ENCODE assay signal across 1 cellular context in genomic region chr17:75289122-75289831, GRCh38.
TF ChIP-seq lines count a peak whose summit lies in the region.

Gene SLC25A19, minus strand, starts transcription at chr17:75289433. Its CDS starts 2,669 bp downstream, at chr17:75286764.

TF ChIP-seq in K562, 482 proteins besides CTCF, POLR2A, EP300 and RAD21 (continued from another document and continues in another):
- TF ChIP-seq MGA (IDR thresholded peaks at IDR 0.05) (peak; percentile 45), ZNF165 (CRISPR knock-in tag; IDR thresholded peaks at IDR 0.05; ENCODE audit: borderline replicate concordance) (no peak), ARID3A (IDR thresholded peaks at IDR 0.05; ENCODE audit: borderline replicate concordance, low read depth, low read length) (peak; percentile 15; the same call in 1 of the 2 replicates), NKRF (IDR thresholded peaks at IDR 0.05; ENCODE audit: borderline replicate concordance) (peak; percentile 96), HES1 (IDR thresholded peaks at IDR 0.05; ENCODE audit: low read depth) (no peak), IRF2 (CRISPR knock-in tag; IDR thresholded peaks at IDR 0.05) (no peak), THAP12 (CRISPR knock-in tag; IDR thresholded peaks at IDR 0.05) (no peak), C11orf30 (IDR thresholded peaks at IDR 0.05; ENCODE audit: low read depth) (no peak), CXXC5 (CRISPR knock-in tag; IDR thresholded peaks at IDR 0.05) (peak; percentile 91), KDM2B (CRISPR knock-in tag; IDR thresholded peaks at IDR 0.05) (no peak), E2F4 (CRISPR knock-in tag; IDR thresholded peaks at IDR 0.05; ENCODE audit: low read depth) (no peak), OTX1 (CRISPR knock-in tag; IDR thresholded peaks at IDR 0.05) (no peak), HIVEP1 (CRISPR knock-in tag; IDR thresholded peaks at IDR 0.05) (no peak), ZNF133 (CRISPR knock-in tag; IDR thresholded peaks at IDR 0.05) (no peak), CBX1 (IDR thresholded peaks at IDR 0.05; ENCODE audit: low read depth) (no peak), CSDE1 (IDR thresholded peaks at IDR 0.05) (no peak), ARID1B (IDR thresholded peaks at IDR 0.05) (no peak), HDAC8 (tag; IDR thresholded peaks at IDR 0.05) (peak; percentile 40; the same call in 1 of the 2 replicates), ZNF431 (CRISPR knock-in tag; IDR thresholded peaks at IDR 0.05) (peak; percentile 75; the same call in 1 of the 2 replicates), ZNF280A (IDR thresholded peaks at IDR 0.05; ENCODE audit: low read depth, partially characterized antibody) (no peak), ZNF778 (CRISPR knock-in tag; IDR thresholded peaks at IDR 0.05) (no peak), MED1 (CRISPR knock-in tag; IDR thresholded peaks at IDR 0.05; ENCODE audit: borderline replicate concordance) (no peak), TCF15 (CRISPR knock-in tag; IDR thresholded peaks at IDR 0.05) (no peak), E4F1 (CRISPR knock-in tag; IDR thresholded peaks at IDR 0.05; ENCODE audit: borderline replicate concordance) (no peak), TGIF2 (CRISPR knock-in tag; IDR thresholded peaks at IDR 0.05) (no peak), DLX4 (CRISPR knock-in tag; IDR thresholded peaks at IDR 0.05) (no peak), SRSF7 (optimal IDR thresholded peaks at IDR 0.05; ENCODE audit: low read depth, low read length) (no peak), TFAP4 (CRISPR knock-in tag; IDR thresholded peaks at IDR 0.05; ENCODE audit: borderline replicate concordance) (peak; percentile 100)
